ENCODE assay signal across 14 cellular contexts in the genomic region with DNA sequence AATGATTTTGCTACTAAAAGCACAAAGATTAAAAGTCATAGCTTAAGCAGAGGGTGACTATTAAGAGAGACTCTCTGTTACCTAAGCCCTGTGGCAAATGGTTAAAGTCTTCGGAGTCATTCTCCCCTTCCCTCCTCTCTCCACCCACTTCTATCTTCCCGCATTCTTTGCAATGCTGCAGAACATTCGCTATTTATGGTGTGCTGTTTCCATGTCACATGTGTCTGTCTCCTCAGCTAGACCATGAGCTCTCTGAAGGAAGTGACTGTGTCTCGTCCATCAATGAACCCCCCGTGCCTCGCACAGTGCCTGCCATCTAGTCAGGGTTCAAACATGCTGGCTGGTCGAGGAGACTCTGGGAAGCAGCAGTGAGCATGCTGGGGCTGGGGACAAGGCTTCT.
"Had no signal": no experiment of that assay in that cellular context is flagged by ENCODE, and none has a peak within 500 bp of the region (broad histone marks: within the 10 kb centered on the region; RNA-seq: fewer than 3 reads in every experiment).

No MANE protein-coding gene starts in this region.

- H3K27me3 ChIP-seq: body of pancreas, foreskin keratinocyte, neutrophil had no signal

- H3K27ac ChIP-seq: body of pancreas, foreskin keratinocyte, lower lobe of right lung, parathyroid adenoma, tibial artery had no signal

- H3K4me3 Mint-ChIP-seq: activated naive CD8-positive, alpha-beta T cell; effector memory CD8-positive, alpha-beta T cell had no signal

- H3K27me3 Mint-ChIP-seq: activated naive CD8-positive, alpha-beta T cell; effector memory CD8-positive, alpha-beta T cell had no signal

- H3K36me3 Mint-ChIP-seq: activated naive CD8-positive, alpha-beta T cell had no signal

- ATAC-seq: body of pancreas; effector memory CD8-positive, alpha-beta T cell; foreskin keratinocyte; lower lobe of right lung had no signal

- H3K9me3 ChIP-seq: body of pancreas, lower lobe of right lung, neutrophil, tibial artery had no signal

- H3K79me2 ChIP-seq: parathyroid adenoma had no signal

- DNase-seq: activated CD4-positive, alpha-beta T cell treated with anti-CD3 and anti-CD28 coated beads, Interleukin-2, amount 50 U/mL, for 1 hour; activated effector memory CD4-positive, alpha-beta T cell treated with anti-CD3 and anti-CD28 coated beads, Interleukin-2, amount 50 U/mL, for 16 hours; amniotic stem cell; body of pancreas; cerebellar nuclear complex; effector memory CD8-positive, alpha-beta T cell; foreskin keratinocyte; lower lobe of right lung; stimulated activated CD4-positive, alpha-beta T cell treated with anti-CD3 and anti-CD28 coated beads, Interleukin-12 subunit alpha, Interleukin-12 subunit beta, amount 100 ng/mL, for 4 hours; stimulated activated CD4-positive, alpha-beta T cell treated with anti-CD3 and anti-CD28 coated beads, Interleukin-2, amount 100 ng/mL, for 24 hours; tibial artery had no signal

- H2AFZ ChIP-seq: parathyroid adenoma had no signal

- H3K9me3 Mint-ChIP-seq: effector memory CD8-positive, alpha-beta T cell had no signal

- H3K4me1 ChIP-seq: body of pancreas, foreskin keratinocyte, parathyroid adenoma had no signal

- H3K9ac ChIP-seq: parathyroid adenoma had no signal
